ENCODE assay signal across 17 cellular contexts in the genomic region with DNA sequence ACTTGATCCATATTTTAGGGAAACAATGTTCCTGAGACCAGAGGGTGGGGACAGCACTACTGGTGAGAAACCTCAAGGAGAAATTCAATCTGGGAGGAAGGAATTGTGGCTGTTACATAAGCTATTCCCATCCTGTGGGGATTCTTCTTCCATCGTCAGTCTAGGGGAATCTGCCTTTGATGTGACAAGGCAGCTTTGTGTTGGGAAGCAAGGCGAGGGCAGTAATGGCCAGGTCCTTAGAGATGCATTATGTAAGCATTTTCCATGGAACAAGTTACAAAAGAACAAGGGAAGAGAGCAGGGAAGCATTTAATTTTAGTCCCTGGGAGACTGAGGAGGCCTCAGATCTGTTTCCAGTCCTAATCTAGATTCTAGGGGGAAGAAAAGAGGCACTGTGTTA.
DNase-seq lines count a peak whose midpoint lies in the region; ATAC-seq and TF ChIP-seq lines count a peak whose summit lies in the region.
"Had no signal": no experiment of that assay in that cellular context is flagged by ENCODE, and none has a peak within 500 bp of the region (broad histone marks: within the 10 kb centered on the region; RNA-seq: fewer than 3 reads in every experiment).

No MANE protein-coding gene starts in this region.

- H3K9ac ChIP-seq in HUES64 (ENCODE audit: low read depth, low read length) (no peak overlapping the region), endodermal cell (ENCODE audit: extremely low read depth, low read length, poor library complexity, severe bottlenecking) (no peak overlapping the region)

- TF ChIP-seq CTCF in endodermal cell (conservative IDR thresholded peaks at IDR 0.05), result no peak
- no peak for TF ChIP-seq CTCF in vagina (IDR thresholded peaks at IDR 0.05)

- ATAC-seq in HG03442 (IDR thresholded peaks at IDR 0.05; ENCODE audit: unreplicated experiment) (no peak), HG02798 (IDR thresholded peaks at IDR 0.05; ENCODE audit: poor library complexity, unreplicated experiment) (no peak)
- ATAC-seq: HCT116, Panc1 had no signal

- H3K4me1 ChIP-seq in ACC112 (ENCODE audit: control insufficient read depth, insufficient read depth, low read length, unreplicated experiment) (peaks cover 18% of the 10 kb centered on the region), HUES64 (ENCODE audit: insufficient read depth, low read length) (0 out of 2 replicates have a peak, but pooled peaks cover 7% of the 10 kb centered on the region), endodermal cell (ENCODE audit: control insufficient read depth, insufficient read depth, low read length) (no peaks in the 10 kb centered on the region), vagina (no peaks in the 10 kb centered on the region)

- no peaks in the 10 kb centered on the region for H3K9me3 ChIP-seq in HUES64 (ENCODE audit: insufficient read depth, low read depth, low read length)
- H3K9me3 ChIP-seq in endodermal cell (ENCODE audit: control insufficient read depth, low read length), result no peaks in the 10 kb centered on the region
- no peaks in the 10 kb centered on the region for H3K9me3 ChIP-seq in vagina

- no peaks in the 10 kb centered on the region for H3K4me1 Mint-ChIP-seq in endodermal cell

- DNase-seq in endodermal cell, result peak; percentile 54
- peak; percentile 54 for DNase-seq in islet precursor cell
- no peak for DNase-seq in NCI-H2029 treated with DMSO at 0.1 percent for 48 hours (lab: John Stamatoyannopoulos, UW)
- no peak for DNase-seq in vagina (ENCODE audit: extremely low spot score in 2 of 2)
- DNase-seq: DND-41, GDM1, KBM-7, NCI-H1048, NCI-H446 treated with DMSO at 0.1 percent for 48 hours, NCI-H748 treated with DMSO at 0.1 percent for 48 hours, Right ventricle myocardium superior had no signal

- no peaks in the 10 kb centered on the region for H3K9me3 Mint-ChIP-seq in endodermal cell

- H3K4me3 ChIP-seq in ACC112 (ENCODE audit: low read depth, low read length) (no peak overlapping the region), HUES64 (ENCODE audit: low read length) (no peak overlapping the region), endodermal cell (ENCODE audit: low read length) (no peak overlapping the region), vagina (no peak overlapping the region)

- TF ChIP-seq POLR2A in vagina (IDR thresholded peaks at IDR 0.05), result no peak

- H3K36me3 Mint-ChIP-seq in endodermal cell (ENCODE audit: low read depth), result no peaks in the 10 kb centered on the region

- H3K27ac ChIP-seq in ACC112 (ENCODE audit: low read depth, low read length), result 0 out of 2 replicates have a peak overlapping the region, but pooled peaks have one; percentile 20
- H3K27ac ChIP-seq in HUES64 (ENCODE audit: low read depth, low read length), result peak overlapping the region; percentile 23; the same call in 1 of the 2 replicates
- H3K27ac ChIP-seq in endodermal cell (ENCODE audit: low read depth, low read length), result peak overlapping the region; percentile 58
- H3K27ac ChIP-seq in vagina, result no peak overlapping the region

- no peaks in the 10 kb centered on the region for H3K79me2 ChIP-seq in ACC112 (ENCODE audit: control insufficient read depth, insufficient read depth, low read length, unreplicated experiment)

- H3K27me3 ChIP-seq in ACC112 (ENCODE audit: insufficient read depth, low read length) (no peaks in the 10 kb centered on the region), HUES64 (ENCODE audit: insufficient read depth, low read length) (no peaks in the 10 kb centered on the region), endodermal cell (ENCODE audit: control insufficient read depth, insufficient read depth, low read length, poor library complexity, severe bottlenecking) (no peaks in the 10 kb centered on the region), vagina (no peaks in the 10 kb centered on the region)

- no peak overlapping the region for H3K4me3 Mint-ChIP-seq in endodermal cell

- intact Hi-C loops in vagina (cut with DNase I), result no loop called here

- no peak overlapping the region for H2AFZ ChIP-seq in ACC112 (ENCODE audit: low read length, unreplicated experiment)

- H3K27ac Mint-ChIP-seq in endodermal cell, result no peak overlapping the region

- no peaks in the 10 kb centered on the region for H3K27me3 Mint-ChIP-seq in endodermal cell (ENCODE audit: insufficient read depth)

- 49% methylated on average over 2 of the region's 2 CpGs for WGBS in HUES64
- WGBS in endodermal cell (ENCODE audit: insufficient coverage in 1 of 2, insufficient read length in 1 of 2), 2 experiments, result 70 to 79% methylated on average over 2 of the region's 2 CpGs

- H3K36me3 ChIP-seq in ACC112 (ENCODE audit: insufficient read depth, low read length) (no peaks in the 10 kb centered on the region), HUES64 (ENCODE audit: insufficient read depth, low read length) (no peaks in the 10 kb centered on the region), endodermal cell (ENCODE audit: control insufficient read depth, insufficient read depth, low read length) (no peaks in the 10 kb centered on the region), vagina (no peaks in the 10 kb centered on the region)

Comparison
In these comparisons a context has a peak if more than half of its experiments do, and no peak if none do; other contexts are left out.
1. DNase-seq: peak in endodermal cell (single experiment) and islet precursor cell (single experiment); none in NCI-H2029 treated with DMSO at 0.1 percent for 48 hours (single experiment) and vagina (0 of 2).